ENCODE assay signal across 9 cellular contexts in genomic region chr10:59006511-59007306, GRCh38.
A peak's percentile ranks its signal among the peaks of the same experiment; 100 is the strongest.
DNase-seq lines count a peak whose midpoint lies in the region; ATAC-seq, FAIRE-seq and TF ChIP-seq lines count a peak whose summit lies in the region.
"Had no signal": no experiment of that assay in that cellular context is flagged by ENCODE, and none has a peak within 500 bp of the region (broad histone marks: within the 10 kb centered on the region; RNA-seq: fewer than 3 reads in every experiment).

No MANE protein-coding gene starts in this region.

- H3K4me3 Mint-ChIP-seq in WTC11 = no peak overlapping the region

- TF ChIP-seq CTCF in WTC11 (IDR thresholded peaks at IDR 0.05) (no peak), heart right ventricle (IDR thresholded peaks at IDR 0.05) (no peak), testis (IDR thresholded peaks at IDR 0.05) (no peak)

- H3K27me3 Mint-ChIP-seq in WTC11 (ENCODE audit: low read depth) = no peaks in the 10 kb centered on the region

- DNase-seq in H54 (ENCODE audit: insufficient read length, low spot score) = peak; percentile 55
- no peak for DNase-seq in WTC11 (ENCODE audit: low spot score)
- DNase-seq in heart right ventricle = peak in 1 of 2 donors; percentile 32
- DNase-seq in testis = peak; percentile 40
- DNase-seq in stimulated activated CD4-positive, alpha-beta T cell treated with anti-CD3 and anti-CD28 coated beads, Interleukin-4, amount 100 ng/mL, for 1 hour = no peak
- no peak for DNase-seq in posterior vena cava (ENCODE audit: low spot score)

- CTCF ChIA-PET in WTC11 (lab: Charles Lee) = no interaction called here

- H3K27me3 ChIP-seq in heart right ventricle (no peaks in the 10 kb centered on the region), testis (no peaks in the 10 kb centered on the region)

- H3K9me3 Mint-ChIP-seq in WTC11 = no peaks in the 10 kb centered on the region

- TF ChIP-seq POLR2A in H54 (IDR thresholded peaks at IDR 0.05; ENCODE audit: low read depth, low read length) (no peak), testis (IDR thresholded peaks at IDR 0.05) (no peak)

- intact Hi-C loops in heart right ventricle (cut with DNase I) (loop anchor here in 1 of 10 donors (10.0 kb wide), 1 partner anchor 68 kb away; no protein-coding TSS in a partner anchor), testis (cut with DNase I; ENCODE audit: low total_unique reads) (no loop called here), posterior vena cava (cut with DNase I) (no loop called here)

- no peaks in the 10 kb centered on the region for H3K36me3 Mint-ChIP-seq in WTC11

- H3K4me1 ChIP-seq in heart right ventricle (peaks cover 0 to 6% (median 0%) of the 10 kb centered on the region in 9 donors), testis (peaks cover 13% of the 10 kb centered on the region)

- no peak overlapping the region for H3K27ac Mint-ChIP-seq in WTC11

- ATAC-seq in WTC11 (no peak), heart right ventricle (peak in 7 of 8 donors; percentile 58 to 82 (median 71)), HG03095 (IDR thresholded peaks at IDR 0.05; ENCODE audit: unreplicated experiment) (no peak), HG03521 (IDR thresholded peaks at IDR 0.05; ENCODE audit: unreplicated experiment) (no peak)
- ATAC-seq: activated CD4-positive, CD25-positive, alpha-beta regulatory T cell treated with anti-CD3 and anti-CD28 coated beads, Interleukin-2, amount 50 U/mL, for 24 hours had no signal

- no peaks in the 10 kb centered on the region for H3K9me3 ChIP-seq in heart right ventricle
- no peaks in the 10 kb centered on the region for H3K9me3 ChIP-seq in testis

- FAIRE-seq in H54 (lab: Jason Lieb, UNC) = peak; percentile 89

- peaks cover 3% of the 10 kb centered on the region for H3K4me1 Mint-ChIP-seq in WTC11

- H3K36me3 ChIP-seq in heart right ventricle = no peaks in the 10 kb centered on the region
- H3K36me3 ChIP-seq in testis (ENCODE audit: low read depth, missing control alignments) = no peaks in the 10 kb centered on the region

- H3K4me3 ChIP-seq in heart right ventricle (no peak overlapping the region), testis (no peak overlapping the region)

- peak overlapping the region in 1 of 10 donors; percentile 12 for H3K27ac ChIP-seq in heart right ventricle
- peak overlapping the region in 1 of 2 donors; percentile 50 for H3K27ac ChIP-seq in testis

- 59 to 72% methylated on average over 4 of the region's 4 CpGs for WGBS in heart right ventricle, 2 donors
- 56 to 62% methylated on average over 4 of the region's 4 CpGs for WGBS in testis, 2 donors

- POLR2A ChIA-PET in WTC11 (lab: Charles Lee) = no interaction called here

TF ChIP-seq in WTC11, 78 proteins besides CTCF, POLR2A, EP300 and RAD21:
- TF ChIP-seq OVOL2 (CRISPR knock-in tag; IDR thresholded peaks at IDR 0.05; ENCODE audit: borderline replicate concordance) (no peak), GABPB1 (CRISPR knock-in tag; IDR thresholded peaks at IDR 0.05) (peak; percentile 58)

Comparison
In these comparisons a context has a peak if more than half of its experiments do, and no peak if none do; other contexts are left out.
1. DNase-seq: peak in H54 (single experiment) and testis (single experiment); none in WTC11 (single experiment), stimulated activated CD4-positive, alpha-beta T cell treated with anti-CD3 and anti-CD28 coated beads, Interleukin-4, amount 100 ng/mL, for 1 hour (single experiment) and posterior vena cava (single experiment).
2. ATAC-seq: peak in heart right ventricle (7 of 8); none in WTC11 (single experiment), HG03095 (single experiment) and HG03521 (single experiment).